In genomic region chr1:10555635-10556429, GRCh38 we compare ENCODE assay signal across 11 cellular contexts.
A peak's percentile ranks its signal among the peaks of the same experiment; 100 is the strongest.
DNase-seq lines count a peak whose midpoint lies in the region; ATAC-seq and TF ChIP-seq lines count a peak whose summit lies in the region.
"Had no signal": no experiment of that assay in that cellular context is flagged by ENCODE, and none has a peak within 500 bp of the region (broad histone marks: within the 10 kb centered on the region; RNA-seq: fewer than 3 reads in every experiment).

No MANE protein-coding gene starts in this region.

- peak overlapping the region in 7 of 11 experiments; percentile 19 to 71 (median 45); a peak in 9 of 22 replicates for H3K27ac ChIP-seq in BLaER1 treated with 17β-estradiol and CSF1 and Interleukin-3, amounts not matched to agents 10 nM and 100 nM
- peak overlapping the region; percentile 84 for H3K27ac ChIP-seq in Karpas-422 (ENCODE audit: low read length)
- H3K27ac ChIP-seq in body of pancreas: no peak overlapping the region
- H3K27ac ChIP-seq in mesenchymal stem cell (ENCODE audit: low read length, poor library complexity, severe bottlenecking): no peak overlapping the region
- H3K27ac ChIP-seq: dorsolateral prefrontal cortex had no signal

- H4K20me1 ChIP-seq in BLaER1 treated with 17β-estradiol and CSF1 and Interleukin-3, amounts not matched to agents 10 nM and 100 nM: peaks cover 11 to 57% (median 33%) of the 10 kb centered on the region in 11 experiments; a peak in 14 of 22 replicates
- H4K20me1 ChIP-seq in Karpas-422 (ENCODE audit: insufficient read depth, low read depth, low read length): no peaks in the 10 kb centered on the region

- H3K9ac ChIP-seq in BLaER1 treated with 17β-estradiol and CSF1 and Interleukin-3, amounts not matched to agents 10 nM and 100 nM: peak overlapping the region in 4 of 11 experiments; percentile 32 to 60 (median 56); a peak in 7 of 22 replicates
- peak overlapping the region; percentile 52 for H3K9ac ChIP-seq in Karpas-422 (ENCODE audit: low read length)
- no peak overlapping the region for H3K9ac ChIP-seq in mesenchymal stem cell (ENCODE audit: low read length)

- peak overlapping the region; percentile 35 to 55 for H3K18ac ChIP-seq in mesenchymal stem cell (ENCODE audit: low read depth in 1 of 2, low read length in 2 of 2)

- no peak overlapping the region for H3K4me3 ChIP-seq in BLaER1 treated with 17β-estradiol and CSF1 and Interleukin-3, amounts not matched to agents 10 nM and 100 nM
- H3K4me3 ChIP-seq in Karpas-422 (ENCODE audit: low read length) (peak overlapping the region; percentile 51; the same call in 1 of the 2 replicates), body of pancreas (no peak overlapping the region), mesenchymal stem cell (ENCODE audit: insufficient read depth in 1 of 2, low read depth in 1 of 2, low read length in 2 of 2) (no peak overlapping the region)
- H3K4me3 ChIP-seq: dorsolateral prefrontal cortex had no signal

- no peak overlapping the region for H3K4ac ChIP-seq in mesenchymal stem cell (ENCODE audit: low read depth in 1 of 2, low read length in 2 of 2)

- no peak overlapping the region for H4K91ac ChIP-seq in mesenchymal stem cell (ENCODE audit: low read length)

- WGBS in body of pancreas, 2 donors: 77 to 85% methylated on average over 10 to 20 of the region's 20 CpGs
- WGBS in mesenchymal stem cell: 80% methylated on average over 20 of the region's 20 CpGs

- no peaks in the 10 kb centered on the region for H3K9me2 ChIP-seq in Karpas-422 (replicated peaks; ENCODE audit: insufficient read depth, low read length)

- H2BK12ac ChIP-seq in mesenchymal stem cell (ENCODE audit: low read length in 2 of 2): no peak overlapping the region

- H3K79me1 ChIP-seq in mesenchymal stem cell (replicated peaks; ENCODE audit: low read length, poor library complexity, severe bottlenecking): peaks cover 32% of the 10 kb centered on the region

- peaks cover 0 to 11% (median 0%) of the 10 kb centered on the region in 11 experiments; a peak in 1 of 22 replicates for H3K36me3 ChIP-seq in BLaER1 treated with 17β-estradiol and CSF1 and Interleukin-3, amounts not matched to agents 10 nM and 100 nM
- no peaks in the 10 kb centered on the region for H3K36me3 ChIP-seq in Karpas-422 (ENCODE audit: insufficient read depth, low read length)
- no peaks in the 10 kb centered on the region for H3K36me3 ChIP-seq in body of pancreas (replicated peaks in 1 of 2; ENCODE audit: insufficient read depth in 1 of 2, low read depth in 2 of 2)
- H3K36me3 ChIP-seq in mesenchymal stem cell (ENCODE audit: control insufficient read depth in 1 of 2, insufficient read depth in 2 of 2, low read depth in 1 of 2, low read length in 2 of 2): peaks cover 0 to 5% of the 10 kb centered on the region in 2 experiments

- H2AFZ ChIP-seq in Karpas-422 (ENCODE audit: low read length) (no peak overlapping the region), mesenchymal stem cell (ENCODE audit: low read depth, low read length) (no peak overlapping the region)

- no peak overlapping the region for H2AK5ac ChIP-seq in mesenchymal stem cell (ENCODE audit: low read length, severe bottlenecking)

- DNase-seq in Karpas-422: peak; percentile 83
- peak in 1 of 4 donors; percentile 11 for DNase-seq in body of pancreas
- DNase-seq in mesenchymal stem cell: no peak
- no peak for DNase-seq in COR-L47 (lab: John Stamatoyannopoulos, UW)
- no peak for DNase-seq in midbrain (lab: John Stamatoyannopoulos, UW)
- DNase-seq: activated gamma-delta T cell treated with Interleukin-2 at 50 U/mL for 16 hours, dorsolateral prefrontal cortex, substantia nigra had no signal

- no peak overlapping the region for H2BK5ac ChIP-seq in mesenchymal stem cell (ENCODE audit: low read depth, low read length, poor library complexity, severe bottlenecking)

- no peak for TF ChIP-seq POLR2A in body of pancreas (IDR thresholded peaks at IDR 0.05)

- peaks cover 49% of the 10 kb centered on the region for H3K79me2 ChIP-seq in Karpas-422 (ENCODE audit: low read length)

- ATAC-seq in body of pancreas (peak; percentile 18), GM19452 (IDR thresholded peaks at IDR 0.05; ENCODE audit: unreplicated experiment) (no peak), GM18907 (IDR thresholded peaks at IDR 0.05; ENCODE audit: unreplicated experiment) (no peak)

- no peaks in the 10 kb centered on the region for H3K9me3 ChIP-seq in BLaER1 treated with 17β-estradiol and CSF1 and Interleukin-3, amounts not matched to agents 10 nM and 100 nM (replicated peaks in 1 of 11)
- H3K9me3 ChIP-seq in Karpas-422 (ENCODE audit: low read length): no peaks in the 10 kb centered on the region
- no peaks in the 10 kb centered on the region for H3K9me3 ChIP-seq in body of pancreas
- H3K9me3 ChIP-seq in mesenchymal stem cell (ENCODE audit: control insufficient read depth, low read length): no peaks in the 10 kb centered on the region

- H2BK15ac ChIP-seq in mesenchymal stem cell (ENCODE audit: low read depth, poor library complexity, severe bottlenecking): no peak overlapping the region

- intact Hi-C loops in body of pancreas (cut with DNase I): no loop called here

- H4K8ac ChIP-seq in mesenchymal stem cell (ENCODE audit: low read length): no peak overlapping the region

- H3K14ac ChIP-seq in mesenchymal stem cell (ENCODE audit: low read length in 2 of 2): peak overlapping the region in 1 of 2 experiments; percentile 63

- peak overlapping the region in 9 of 11 experiments; percentile 37 to 79 (median 71); a peak in 18 of 22 replicates for H3K4me2 ChIP-seq in BLaER1 treated with 17β-estradiol and CSF1 and Interleukin-3, amounts not matched to agents 10 nM and 100 nM
- H3K4me2 ChIP-seq in Karpas-422 (ENCODE audit: low read depth, low read length, poor library complexity, severe bottlenecking) (peak overlapping the region; percentile 74), mesenchymal stem cell (ENCODE audit: low read length, poor library complexity, severe bottlenecking) (no peak overlapping the region)

- no peaks in the 10 kb centered on the region for H3K27me3 ChIP-seq in BLaER1 treated with 17β-estradiol and CSF1 and Interleukin-3, amounts not matched to agents 10 nM and 100 nM
- H3K27me3 ChIP-seq in Karpas-422 (ENCODE audit: low read length) (no peaks in the 10 kb centered on the region), body of pancreas (no peaks in the 10 kb centered on the region), mesenchymal stem cell (ENCODE audit: control insufficient read depth in 1 of 2, insufficient read depth in 1 of 2, low read length in 2 of 2) (no peaks in the 10 kb centered on the region)
- H3K27me3 ChIP-seq: dorsolateral prefrontal cortex had no signal

- H3K23ac ChIP-seq in mesenchymal stem cell (ENCODE audit: low read length in 2 of 2): no peak overlapping the region

- H3K4me1 ChIP-seq in BLaER1 treated with 17β-estradiol and CSF1 and Interleukin-3, amounts not matched to agents 10 nM and 100 nM: peaks cover 17 to 44% (median 39%) of the 10 kb centered on the region in 10 experiments
- H3K4me1 ChIP-seq in Karpas-422 (ENCODE audit: low read length) (peaks cover 36% of the 10 kb centered on the region), body of pancreas (no peaks in the 10 kb centered on the region), mesenchymal stem cell (ENCODE audit: control insufficient read depth, insufficient read depth, low read depth, low read length) (peaks cover 7% of the 10 kb centered on the region)

- H2BK120ac ChIP-seq in mesenchymal stem cell (ENCODE audit: low read depth, low read length): no peak overlapping the region

- TF ChIP-seq CTCF in body of pancreas (IDR thresholded peaks at IDR 0.05): no peak

Comparison
In these comparisons a context has a peak if more than half of its experiments do, and no peak if none do; other contexts are left out.
1. H3K27ac ChIP-seq: peak in BLaER1 treated with 17β-estradiol and CSF1 and Interleukin-3, amounts not matched to agents 10 nM and 100 nM (7 of 11) and Karpas-422 (single experiment); none in body of pancreas (0 of 4) and mesenchymal stem cell (single experiment).